In the genomic region with DNA sequence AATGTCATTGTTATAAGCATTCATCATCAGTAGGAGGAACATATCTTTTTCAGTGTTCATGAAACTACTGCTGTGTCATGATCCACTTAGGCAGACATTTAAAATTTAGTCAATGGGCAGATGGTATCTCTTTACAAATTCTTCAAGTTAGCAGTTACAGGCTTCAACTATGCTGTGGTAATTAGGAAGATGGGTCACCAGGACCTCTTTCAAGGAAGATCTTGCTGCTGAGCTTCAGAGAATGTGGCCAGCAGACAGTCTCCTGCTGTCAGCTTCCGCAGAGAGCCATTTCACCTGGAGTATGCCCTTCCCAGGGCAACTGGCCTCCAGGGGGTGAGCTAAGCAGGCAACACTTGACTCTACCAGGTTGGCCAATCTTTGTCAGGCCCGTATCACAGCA, we compare ENCODE assay signal across 2 cellular contexts.
TF ChIP-seq lines count a peak whose summit lies in the region.

No MANE protein-coding gene starts in this region.

TF ChIP-seq in A549, 52 proteins besides CTCF, POLR2A, EP300 and RAD21 (continued from another document):
- TF ChIP-seq, protein P1, sequence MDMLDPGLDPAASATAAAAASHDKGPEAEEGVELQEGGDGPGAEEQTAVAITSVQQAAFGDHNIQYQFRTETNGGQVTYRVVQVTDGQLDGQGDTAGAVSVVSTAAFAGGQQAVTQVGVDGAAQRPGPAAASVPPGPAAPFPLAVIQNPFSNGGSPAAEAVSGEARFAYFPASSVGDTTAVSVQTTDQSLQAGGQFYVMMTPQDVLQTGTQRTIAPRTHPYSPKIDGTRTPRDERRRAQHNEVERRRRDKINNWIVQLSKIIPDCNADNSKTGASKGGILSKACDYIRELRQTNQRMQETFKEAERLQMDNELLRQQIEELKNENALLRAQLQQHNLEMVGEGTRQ (IDR thresholded peaks at IDR 0.05): no peak
TF ChIP-seq in A549: peak in this region for 0.

TF ChIP-seq in GM23338, 12 proteins besides CTCF, POLR2A, EP300 and RAD21 (continued from another document):
- TF ChIP-seq ZNF462 (CRISPR knock-in tag; IDR thresholded peaks at IDR 0.05): peak; percentile 62; the same call in 1 of the 2 replicates
